ENCODE assay signal across 1 cellular context in the genomic region with DNA sequence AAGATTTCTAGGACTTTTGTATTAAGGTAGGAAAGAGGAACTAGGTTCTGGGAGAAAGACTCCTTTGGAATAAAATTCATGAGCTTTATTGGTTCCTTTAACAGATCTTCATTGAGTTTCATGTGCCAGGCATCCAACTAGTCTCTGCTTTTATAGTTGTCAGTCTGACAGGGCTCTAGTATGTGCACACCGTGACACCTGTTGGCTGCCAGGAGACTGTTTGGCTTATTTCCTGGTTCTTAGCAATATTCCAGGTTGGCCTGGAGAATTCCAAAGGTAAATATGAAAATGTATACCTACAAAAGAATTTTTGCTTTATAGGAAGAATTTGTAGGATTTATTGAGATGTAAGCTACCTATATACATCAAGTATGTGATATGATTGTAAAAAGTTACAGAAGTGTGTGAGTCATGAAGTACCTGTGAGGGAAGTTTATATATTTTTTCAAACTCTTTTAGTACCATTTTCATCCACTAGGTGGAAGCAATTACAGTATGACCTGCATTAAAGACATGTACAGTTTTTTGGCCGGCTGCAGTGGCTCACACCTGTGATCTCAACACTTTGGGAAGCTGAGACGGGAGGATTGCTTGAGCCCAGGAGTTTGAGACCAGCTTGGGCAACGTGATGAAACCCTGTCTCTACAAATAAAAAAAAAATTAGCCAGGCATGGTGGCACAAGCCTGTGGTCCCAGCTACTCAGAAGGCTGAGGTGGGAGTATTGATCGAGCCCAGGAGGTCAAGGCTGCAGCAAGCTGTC.
TF ChIP-seq lines count a peak whose summit lies in the region.

No MANE protein-coding gene starts in this region.

TF ChIP-seq in GM12878, 131 proteins besides CTCF, POLR2A, EP300 and RAD21:
- TF ChIP-seq, protein P1, sequence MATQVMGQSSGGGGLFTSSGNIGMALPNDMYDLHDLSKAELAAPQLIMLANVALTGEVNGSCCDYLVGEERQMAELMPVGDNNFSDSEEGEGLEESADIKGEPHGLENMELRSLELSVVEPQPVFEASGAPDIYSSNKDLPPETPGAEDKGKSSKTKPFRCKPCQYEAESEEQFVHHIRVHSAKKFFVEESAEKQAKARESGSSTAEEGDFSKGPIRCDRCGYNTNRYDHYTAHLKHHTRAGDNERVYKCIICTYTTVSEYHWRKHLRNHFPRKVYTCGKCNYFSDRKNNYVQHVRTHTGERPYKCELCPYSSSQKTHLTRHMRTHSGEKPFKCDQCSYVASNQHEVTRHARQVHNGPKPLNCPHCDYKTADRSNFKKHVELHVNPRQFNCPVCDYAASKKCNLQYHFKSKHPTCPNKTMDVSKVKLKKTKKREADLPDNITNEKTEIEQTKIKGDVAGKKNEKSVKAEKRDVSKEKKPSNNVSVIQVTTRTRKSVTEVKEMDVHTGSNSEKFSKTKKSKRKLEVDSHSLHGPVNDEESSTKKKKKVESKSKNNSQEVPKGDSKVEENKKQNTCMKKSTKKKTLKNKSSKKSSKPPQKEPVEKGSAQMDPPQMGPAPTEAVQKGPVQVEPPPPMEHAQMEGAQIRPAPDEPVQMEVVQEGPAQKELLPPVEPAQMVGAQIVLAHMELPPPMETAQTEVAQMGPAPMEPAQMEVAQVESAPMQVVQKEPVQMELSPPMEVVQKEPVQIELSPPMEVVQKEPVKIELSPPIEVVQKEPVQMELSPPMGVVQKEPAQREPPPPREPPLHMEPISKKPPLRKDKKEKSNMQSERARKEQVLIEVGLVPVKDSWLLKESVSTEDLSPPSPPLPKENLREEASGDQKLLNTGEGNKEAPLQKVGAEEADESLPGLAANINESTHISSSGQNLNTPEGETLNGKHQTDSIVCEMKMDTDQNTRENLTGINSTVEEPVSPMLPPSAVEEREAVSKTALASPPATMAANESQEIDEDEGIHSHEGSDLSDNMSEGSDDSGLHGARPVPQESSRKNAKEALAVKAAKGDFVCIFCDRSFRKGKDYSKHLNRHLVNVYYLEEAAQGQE (IDR thresholded peaks at IDR 0.05; ENCODE audit: low read depth, low read length) = no peak
- no peak for TF ChIP-seq BRCA1 (IDR thresholded peaks at IDR 0.05; ENCODE audit: low read depth, low read length)
- TF ChIP-seq, protein P2, sequence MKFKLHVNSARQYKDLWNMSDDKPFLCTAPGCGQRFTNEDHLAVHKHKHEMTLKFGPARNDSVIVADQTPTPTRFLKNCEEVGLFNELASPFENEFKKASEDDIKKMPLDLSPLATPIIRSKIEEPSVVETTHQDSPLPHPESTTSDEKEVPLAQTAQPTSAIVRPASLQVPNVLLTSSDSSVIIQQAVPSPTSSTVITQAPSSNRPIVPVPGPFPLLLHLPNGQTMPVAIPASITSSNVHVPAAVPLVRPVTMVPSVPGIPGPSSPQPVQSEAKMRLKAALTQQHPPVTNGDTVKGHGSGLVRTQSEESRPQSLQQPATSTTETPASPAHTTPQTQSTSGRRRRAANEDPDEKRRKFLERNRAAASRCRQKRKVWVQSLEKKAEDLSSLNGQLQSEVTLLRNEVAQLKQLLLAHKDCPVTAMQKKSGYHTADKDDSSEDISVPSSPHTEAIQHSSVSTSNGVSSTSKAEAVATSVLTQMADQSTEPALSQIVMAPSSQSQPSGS (IDR thresholded peaks at IDR 0.05; ENCODE audit: low read length) = no peak
- no peak for TF ChIP-seq KLF5 (IDR thresholded peaks at IDR 0.05; ENCODE audit: partially characterized antibody)
- no peak for TF ChIP-seq POLR2AphosphoS2 (IDR thresholded peaks at IDR 0.05; ENCODE audit: low read depth, low read length)
- TF ChIP-seq SMC3 (IDR thresholded peaks at IDR 0.05; ENCODE audit: borderline replicate concordance, low read length) = peak; percentile 45; the same call in 1 of the 2 replicates
- no peak for TF ChIP-seq IKZF1 (conservative IDR thresholded peaks at IDR 0.05)
